5 cellular contexts compared by ENCODE assay signal in the genomic region with DNA sequence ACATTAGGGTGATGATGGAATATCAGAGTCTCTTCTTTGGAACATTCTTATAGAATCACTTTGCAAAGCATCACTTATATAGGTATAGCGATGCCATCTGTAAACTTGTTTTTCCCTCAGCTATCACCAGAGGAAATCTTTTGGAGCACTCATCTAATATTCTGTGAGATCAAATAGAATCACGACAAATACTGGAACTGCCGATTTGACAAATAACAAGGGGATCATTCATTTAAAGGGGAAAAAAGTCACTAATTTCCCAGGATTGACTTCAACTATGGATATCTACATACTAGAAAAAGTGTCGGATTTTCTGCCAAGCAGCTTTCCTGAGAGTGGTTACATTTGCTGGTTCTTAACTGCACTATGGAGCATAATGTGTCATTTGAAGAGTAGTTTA.
"Had no signal": no experiment of that assay in that cellular context is flagged by ENCODE, and none has a peak within 500 bp of the region (broad histone marks: within the 10 kb centered on the region; RNA-seq: fewer than 3 reads in every experiment).

No MANE protein-coding gene starts in this region.

- H3K4me1 Mint-ChIP-seq: IgD-negative memory B cell had no signal

- DNase-seq: H9, HCEC 1CT, KBM-7 had no signal

- H2AFZ ChIP-seq: GM23338 had no signal

- ATAC-seq: GM23338 had no signal

- H3K4me3 ChIP-seq: GM23338 had no signal

- H3K4me3 Mint-ChIP-seq: GM23338, H9, IgD-negative memory B cell had no signal

- H3K36me3 Mint-ChIP-seq: IgD-negative memory B cell had no signal

- H3K27ac Mint-ChIP-seq: GM23338, H9, IgD-negative memory B cell had no signal

- H3K4me2 ChIP-seq: GM23338 had no signal
